Comparison of ENCODE assay signal across 8 cellular contexts in genomic region chr13:50208826-50209335, GRCh38.
DNase-seq lines count a peak whose midpoint lies in the region; FAIRE-seq and TF ChIP-seq lines count a peak whose summit lies in the region.

No MANE protein-coding gene starts in this region.

- 10 to 17% (median 12%) methylated on average over 9 of the region's 9 CpGs for WGBS in spleen, 5 donors

- H3F3A ChIP-seq in Loucy (ENCODE audit: low read depth): no peaks in the 10 kb centered on the region

- H3K4me2 ChIP-seq in Loucy (ENCODE audit: low read depth, low read length, poor library complexity, severe bottlenecking): peak overlapping the region; percentile 69
- H3K4me2 ChIP-seq in astrocyte (ENCODE audit: low read length): peak overlapping the region; percentile 81

- H3K9ac ChIP-seq in Loucy (ENCODE audit: low read depth, low read length, poor library complexity, severe bottlenecking) (peak overlapping the region; percentile 53), astrocyte (ENCODE audit: low read length) (peak overlapping the region; percentile 74), iPS-15b (ENCODE audit: low read depth, low read length) (peak overlapping the region; percentile 49)

- H3K79me2 ChIP-seq in Loucy (ENCODE audit: insufficient read depth, low read length) (peaks cover 93% of the 10 kb centered on the region), astrocyte (ENCODE audit: insufficient read depth, low read length) (no peaks in the 10 kb centered on the region)

- peaks cover 22% of the 10 kb centered on the region for H3K4me1 ChIP-seq in Loucy (ENCODE audit: insufficient read depth, low read length, poor library complexity, severe bottlenecking)
- H3K4me1 ChIP-seq in astrocyte (ENCODE audit: insufficient read depth, low read length): peaks cover 20% of the 10 kb centered on the region
- H3K4me1 ChIP-seq in iPS-15b (ENCODE audit: control insufficient read depth, insufficient read depth, low read length): peaks cover 14% of the 10 kb centered on the region
- peaks cover 0 to 19% (median 12%) of the 10 kb centered on the region in 6 donors for H3K4me1 ChIP-seq in spleen

- peaks cover 19% of the 10 kb centered on the region; the same call in 1 of the 2 replicates for H3K36me3 ChIP-seq in Loucy (ENCODE audit: insufficient read depth, low read length)
- H3K36me3 ChIP-seq in astrocyte (ENCODE audit: insufficient read depth, low read length): no peaks in the 10 kb centered on the region
- no peaks in the 10 kb centered on the region for H3K36me3 ChIP-seq in iPS-15b (ENCODE audit: control insufficient read depth, insufficient read depth, low read length)
- no peaks in the 10 kb centered on the region for H3K36me3 ChIP-seq in spleen

- H3K9me3 ChIP-seq in Loucy (ENCODE audit: insufficient read depth, low read depth, low read length) (peaks cover 11% of the 10 kb centered on the region; the same call in 1 of the 2 replicates), astrocyte (ENCODE audit: insufficient read depth, low read depth, low read length) (peaks cover 8% of the 10 kb centered on the region), iPS-15b (ENCODE audit: control insufficient read depth, insufficient read depth, low read length) (no peaks in the 10 kb centered on the region), spleen (peaks cover 0 to 14% (median 12%) of the 10 kb centered on the region in 8 donors)

- no peak overlapping the region for H2AFZ ChIP-seq in Loucy (ENCODE audit: low read length)
- peak overlapping the region; percentile 55 for H2AFZ ChIP-seq in astrocyte (ENCODE audit: low read depth, low read length)

- H3K27ac ChIP-seq in astrocyte (ENCODE audit: low read depth, low read length) (peak overlapping the region; percentile 87), spleen (peak overlapping the region in 7 of 8 donors; percentile 35 to 84 (median 58))

- H3K27me3 ChIP-seq in Loucy (ENCODE audit: insufficient read depth, low read length, poor library complexity, severe bottlenecking): no peaks in the 10 kb centered on the region
- H3K27me3 ChIP-seq in astrocyte (ENCODE audit: insufficient read depth, low read length): no peaks in the 10 kb centered on the region
- H3K27me3 ChIP-seq in iPS-15b (ENCODE audit: control insufficient read depth, insufficient read depth, low read length): no peaks in the 10 kb centered on the region
- no peaks in the 10 kb centered on the region for H3K27me3 ChIP-seq in spleen (replicated peaks in 1 of 7)

- peaks cover 15% of the 10 kb centered on the region for H3K9me3 Mint-ChIP-seq in astrocyte (ENCODE audit: unreplicated experiment)

- no peaks in the 10 kb centered on the region for H3K27me3 Mint-ChIP-seq in astrocyte (ENCODE audit: low read depth, unreplicated experiment)

- H3K36me3 Mint-ChIP-seq in astrocyte (ENCODE audit: low read depth, unreplicated experiment): no peaks in the 10 kb centered on the region

- FAIRE-seq in astrocyte (lab: Jason Lieb, UNC): peak; percentile 45

- H3K4me3 ChIP-seq in Loucy (ENCODE audit: low read length, poor library complexity, severe bottlenecking): peak overlapping the region; percentile 54
- H3K4me3 ChIP-seq in astrocyte (ENCODE audit: insufficient read depth, low read depth, low read length): peak overlapping the region; percentile 36
- no peak overlapping the region for H3K4me3 ChIP-seq in iPS-15b (ENCODE audit: low read depth, low read length)
- peak overlapping the region in 3 of 8 donors; percentile 1 to 45 (median 6) for H3K4me3 ChIP-seq in spleen

- peak overlapping the region; percentile 75 for H3K4me3 Mint-ChIP-seq in astrocyte (ENCODE audit: unreplicated experiment)

- peaks cover 21% of the 10 kb centered on the region for H3K4me1 Mint-ChIP-seq in astrocyte (ENCODE audit: low read depth, unreplicated experiment)

- H3K9me2 ChIP-seq in Loucy (replicated peaks; ENCODE audit: low read depth, low read length): no peaks in the 10 kb centered on the region

- H4K20me1 ChIP-seq in Loucy (ENCODE audit: insufficient read depth, low read length, poor library complexity, severe bottlenecking): peaks cover 10% of the 10 kb centered on the region
- no peaks in the 10 kb centered on the region for H4K20me1 ChIP-seq in astrocyte (ENCODE audit: insufficient read depth, low read length)

- peak; percentile 54 for DNase-seq in GM04504 (ENCODE audit: low read depth)
- DNase-seq in astrocyte (ENCODE audit: low read depth): peak; percentile 91
- DNase-seq in spleen: peak; percentile 87
- DNase-seq in DMS153 (lab: John Stamatoyannopoulos, UW): no peak
- no peak for DNase-seq in LoVo (ENCODE audit: low spot score)
- no peak for DNase-seq in NCI-H187 (lab: John Stamatoyannopoulos, UW)

- TF ChIP-seq CTCF in Loucy (conservative IDR thresholded peaks at IDR 0.05; ENCODE audit: low read length): no peak
- no peak for TF ChIP-seq CTCF in astrocyte (IDR thresholded peaks at IDR 0.05; ENCODE audit: insufficient read depth, low read depth, low read length)
- no peak for TF ChIP-seq CTCF in spleen (IDR thresholded peaks at IDR 0.05 in 8 of 11, conservative IDR thresholded peaks at IDR 0.05 in 3 of 11)

- no peak for TF ChIP-seq POLR2A in spleen (IDR thresholded peaks at IDR 0.05)

- H3K27ac Mint-ChIP-seq in astrocyte (ENCODE audit: unreplicated experiment): peak overlapping the region; percentile 88

- intact Hi-C loops in spleen (cut with DNase I; ENCODE audit: low total_unique reads): no loop called here

Comparison
In these comparisons a context has a peak if more than half of its experiments do, and no peak if none do; other contexts are left out.
1. DNase-seq: peak in GM04504 (single experiment), astrocyte (single experiment) and spleen (single experiment); none in DMS153 (single experiment), LoVo (single experiment) and NCI-H187 (0 of 2).
2. Peak in every context shown above with its lines, with median percentiles within 50 percentile points of each other: H3K9ac ChIP-seq.